In the genomic region with DNA sequence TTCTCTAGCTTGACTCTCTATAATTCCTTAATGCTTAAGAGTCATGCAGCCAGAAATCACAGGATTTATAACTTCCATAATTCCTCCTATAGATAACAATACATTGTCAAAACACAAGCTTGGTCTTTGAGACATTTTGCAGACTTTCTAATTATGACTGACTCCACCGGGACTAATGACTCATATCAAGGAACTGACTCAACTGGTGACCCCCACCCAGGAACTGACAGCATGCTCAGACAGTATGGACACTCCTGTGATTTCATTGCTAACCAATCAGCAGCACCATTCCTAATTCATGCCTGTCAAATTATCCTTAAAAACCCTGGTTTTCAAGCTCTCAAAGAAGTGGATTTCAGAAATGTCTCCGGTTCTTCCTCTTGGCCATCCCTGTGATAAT, we compare ENCODE assay signal across 25 cellular contexts.
"Had no signal": no experiment of that assay in that cellular context is flagged by ENCODE, and none has a peak within 500 bp of the region (broad histone marks: within the 10 kb centered on the region; RNA-seq: fewer than 3 reads in every experiment).

No MANE protein-coding gene starts in this region.

- H2AFZ ChIP-seq: hepatocyte had no signal

- DNase-seq: activated CD4-positive, alpha-beta memory T cell treated with anti-CD3 and anti-CD28 coated beads, Interleukin-2, amount 10 ng/mL, durations not matched to agents 7 days and 5 days; activated CD4-positive, alpha-beta T cell treated with anti-CD3 and anti-CD28 coated beads, Interleukin-2, amount 10 ng/mL, durations not matched to agents 24 days and 14 days; activated effector memory CD4-positive, alpha-beta T cell treated with anti-CD3 and anti-CD28 coated beads, Interleukin-2, amount 50 U/mL, for 16 hours; activated naive CD4-positive, alpha-beta T cell treated with anti-CD3 and anti-CD28 coated beads, Interleukin-2, amount 50 U/mL, for 16 hours; activated naive CD8-positive, alpha-beta T cell treated with anti-CD3 and anti-CD28 coated beads, Interleukin-2, amount 50 U/mL, for 24 hours; activated T-cell treated with anti-CD3 and anti-CD28 coated beads for 4 hours; anterior cingulate cortex; body of pancreas; central memory CD4-positive, alpha-beta T cell; effector memory CD4-positive, alpha-beta T cell; glutamatergic neuron; immature natural killer cell; left ventricle myocardium superior; midbrain; ovary; psoas muscle; stimulated activated CD4-positive, alpha-beta T cell treated with anti-CD3 and anti-CD28 coated beads, Interleukin-12 subunit alpha, Interleukin-12 subunit beta, amount 100 ng/mL, for 4 hours; stimulated activated CD4-positive, alpha-beta T cell treated with anti-CD3 and anti-CD28 coated beads, Interleukin-4, amount 100 ng/mL, for 4 hours; stimulated activated naive CD8-positive, alpha-beta T cell treated with anti-CD3 and anti-CD28 coated beads, Interleukin-15, Interleukin-2, amounts not matched to agents 100 U/mL and 50 U/mL, for 24 hours; upper lobe of left lung had no signal

- H3K36me3 ChIP-seq: ovary, right atrium auricular region, upper lobe of left lung had no signal

- FAIRE-seq: colon, frontal cortex had no signal

- H3K27me3 ChIP-seq: body of pancreas, hepatocyte, ovary, right atrium auricular region, upper lobe of left lung had no signal

- H3K4me2 ChIP-seq: hepatocyte had no signal

- H3K27ac ChIP-seq: body of pancreas, hepatocyte, ovary, psoas muscle, right atrium auricular region, upper lobe of left lung, VCaP had no signal

- H3K4me3 ChIP-seq: body of pancreas, hepatocyte, ovary, psoas muscle, right atrium auricular region, upper lobe of left lung had no signal

- H3K9me3 ChIP-seq: body of pancreas, ovary, psoas muscle, right atrium auricular region, upper lobe of left lung had no signal

- H3K79me2 ChIP-seq: hepatocyte had no signal

- H3K4me1 ChIP-seq: body of pancreas, psoas muscle, right atrium auricular region, upper lobe of left lung had no signal
